In genomic region chr5:43225649-43226245, GRCh38 we compare ENCODE assay signal across 20 cellular contexts. TPM values are rescaled to one million over a fixed set of nuclear protein-coding genes. Genes with fewer than 3 reads are reported as not detected.
DNase-seq lines count a peak whose midpoint lies in the region; ATAC-seq and TF ChIP-seq lines count a peak whose summit lies in the region.
"Had no signal": no experiment of that assay in that cellular context is flagged by ENCODE, and none has a peak within 500 bp of the region (broad histone marks: within the 10 kb centered on the region; RNA-seq: fewer than 3 reads in every experiment).

No MANE protein-coding gene starts in this region.

- H3K27ac ChIP-seq in OCI-LY3 (ENCODE audit: low read length): no peak overlapping the region
- H3K27ac ChIP-seq: SJCRH30 had no signal

- peak; percentile 52 for ATAC-seq in HG02759 (IDR thresholded peaks at IDR 0.05; ENCODE audit: unreplicated experiment)
- peak; percentile 41 for ATAC-seq in HG03442 (IDR thresholded peaks at IDR 0.05; ENCODE audit: unreplicated experiment)
- peak; percentile 21 for ATAC-seq in mucosa of descending colon
- ATAC-seq in GM19463 (IDR thresholded peaks at IDR 0.05; ENCODE audit: unreplicated experiment): no peak
- ATAC-seq: CD8-positive, alpha-beta T cell had no signal

- H3K4me3 ChIP-seq in OCI-LY3 (ENCODE audit: low read length): no peak overlapping the region
- no peak overlapping the region for H3K4me3 ChIP-seq in mucosa of descending colon
- H3K4me3 ChIP-seq: MG63, SJCRH30 had no signal

- H3K4me1 ChIP-seq in OCI-LY3 (ENCODE audit: low read length): peaks cover 13% of the 10 kb centered on the region
- no peaks in the 10 kb centered on the region for H3K4me1 ChIP-seq in mucosa of descending colon (ENCODE audit: low read depth)
- H3K4me1 ChIP-seq: BE2C, SJCRH30 had no signal

- intact Hi-C loops in mucosa of descending colon (cut with DNase I, micrococcal nuclease): no loop called here

- peak overlapping the region; percentile 70; the same call in 1 of the 2 replicates for H2AFZ ChIP-seq in OCI-LY3 (ENCODE audit: low read depth, low read length)

- H3K4me2 ChIP-seq in OCI-LY3 (ENCODE audit: low read length): no peak overlapping the region

- H4K20me1 ChIP-seq in OCI-LY3 (ENCODE audit: insufficient read depth, low read length): no peaks in the 10 kb centered on the region

- TF ChIP-seq CTCF in OCI-LY3 (IDR thresholded peaks at IDR 0.05; ENCODE audit: low read depth, low read length) (no peak), mucosa of descending colon (IDR thresholded peaks at IDR 0.05) (no peak)

- H3K27me3 ChIP-seq in OCI-LY3 (ENCODE audit: low read depth, low read length): no peaks in the 10 kb centered on the region
- H3K27me3 ChIP-seq: BE2C, MG63, SJCRH30 had no signal

- no peaks in the 10 kb centered on the region for H3K79me2 ChIP-seq in OCI-LY3 (ENCODE audit: low read length)

- H3K9me3 ChIP-seq in OCI-LY3 (ENCODE audit: insufficient read depth, low read length) (no peaks in the 10 kb centered on the region), mucosa of descending colon (no peaks in the 10 kb centered on the region)
- H3K9me3 ChIP-seq: BE2C, MG63, SJCRH30 had no signal

- H3K9ac ChIP-seq in OCI-LY3 (ENCODE audit: low read length): no peak overlapping the region

- DNase-seq in mucosa of descending colon: no peak
- DNase-seq in T1000 (lab: John Stamatoyannopoulos, UW): no peak
- no peak for DNase-seq in kidney tubule cell (ENCODE audit: low spot score)
- DNase-seq: BE2C; CD8-positive, alpha-beta T cell; GOT3; MG63; NCI-H1105 treated with DMSO at 0.1 percent for 48 hours; NCI-H187; NCI-H2171; NCI-H774; SJCRH30; SW 1271 had no signal

- H3K36me3 ChIP-seq in OCI-LY3 (replicated peaks; ENCODE audit: low read depth, low read length): no peaks in the 10 kb centered on the region
- no peaks in the 10 kb centered on the region for H3K36me3 ChIP-seq in mucosa of descending colon (ENCODE audit: low read depth)
- H3K36me3 ChIP-seq: BE2C, MG63, SJCRH30 had no signal

RNA-seq across cellular contexts. Expression of gene NIM1K, which starts 33.7 kb away (rescaled TPM):
- 1 to 10 TPM in 1 of 3 donors, under 1 TPM in 2; 0.20 to 1.5 (median 0.43) TPM for total RNA-seq in mucosa of descending colon
- total RNA-seq: Daoy, HT-29, NCI-H460 had no signal
